In genomic region chr12:54173906-54174471, GRCh38 we compare ENCODE assay signal across 10 cellular contexts. TPM values are rescaled to one million over a fixed set of nuclear protein-coding genes. Genes with fewer than 3 reads are reported as not detected.
A peak's percentile ranks its signal among the peaks of the same experiment; 100 is the strongest.
DNase-seq lines count a peak whose midpoint lies in the region; ATAC-seq and TF ChIP-seq lines count a peak whose summit lies in the region.
"Had no signal": no experiment of that assay in that cellular context is flagged by ENCODE, and none has a peak within 500 bp of the region (broad histone marks: within the 10 kb centered on the region; RNA-seq: fewer than 3 reads in every experiment).

No MANE protein-coding gene starts in this region.

- TF ChIP-seq EP300 in SK-N-SH (IDR thresholded peaks at IDR 0.05; ENCODE audit: borderline replicate concordance in 1 of 2, low read depth in 1 of 2, low read length in 1 of 2): no peak

- ATAC-seq in SK-N-SH treated with all-trans-retinoic acid at 6 μM for 48 hours (no peak; the same call in 2 of the 3 replicates), IMR-90 (ENCODE audit: low read depth) (no peak), gastrocnemius medialis (no peak), GM18517 (IDR thresholded peaks at IDR 0.05; ENCODE audit: unreplicated experiment) (no peak), HG03520 (IDR thresholded peaks at IDR 0.05; ENCODE audit: unreplicated experiment) (no peak)

- H3K9me1 ChIP-seq in IMR-90 (ENCODE audit: insufficient read depth, low read length): no peaks in the 10 kb centered on the region

- no peak overlapping the region for H3K18ac ChIP-seq in IMR-90 (ENCODE audit: low read depth, low read length)

- H3F3A ChIP-seq in SK-N-SH (replicated peaks; ENCODE audit: insufficient read depth): no peaks in the 10 kb centered on the region

- H2AFZ ChIP-seq in SK-N-SH (ENCODE audit: low read depth) (no peak overlapping the region), IMR-90 (replicated peaks; ENCODE audit: low read length, poor library complexity) (no peak overlapping the region)

- H3K36me3 ChIP-seq in SK-N-SH (replicated peaks in 1 of 2; ENCODE audit: control insufficient read depth in 1 of 2, insufficient read depth in 2 of 2, low read length in 1 of 2) (no peaks in the 10 kb centered on the region), IMR-90 (ENCODE audit: control insufficient read depth, insufficient read depth, low read length) (no peaks in the 10 kb centered on the region), endodermal cell (ENCODE audit: control insufficient read depth, insufficient read depth, low read length) (no peaks in the 10 kb centered on the region), gastrocnemius medialis (no peaks in the 10 kb centered on the region)
- H3K36me3 ChIP-seq: uterus had no signal

- TF ChIP-seq CTCF in SK-N-SH (IDR thresholded peaks at IDR 0.05) (no peak), IMR-90 (conservative IDR thresholded peaks at IDR 0.05; ENCODE audit: low read depth, low read length) (no peak), endodermal cell (conservative IDR thresholded peaks at IDR 0.05) (no peak), gastrocnemius medialis (IDR thresholded peaks at IDR 0.05 in 4 of 5, conservative IDR thresholded peaks at IDR 0.05 in 1 of 5) (no peak)

- no peaks in the 10 kb centered on the region for H3K36me3 Mint-ChIP-seq in endodermal cell (ENCODE audit: low read depth)
- H3K36me3 Mint-ChIP-seq: natural killer cell had no signal

- no peak overlapping the region for H3K56ac ChIP-seq in IMR-90 (ENCODE audit: extremely low read depth, insufficient read depth, low read length)

- H4K20me1 ChIP-seq in SK-N-SH (ENCODE audit: insufficient read depth) (no peaks in the 10 kb centered on the region), IMR-90 (ENCODE audit: insufficient read depth, low read length) (no peaks in the 10 kb centered on the region)

- H3K9me3 ChIP-seq in SK-N-SH (no peaks in the 10 kb centered on the region), IMR-90 (ENCODE audit: control insufficient read depth, insufficient read depth, low read length) (no peaks in the 10 kb centered on the region), endodermal cell (ENCODE audit: control insufficient read depth, low read length) (no peaks in the 10 kb centered on the region), gastrocnemius medialis (no peaks in the 10 kb centered on the region)
- H3K9me3 ChIP-seq: uterus had no signal

- POLR2A ChIA-PET in SK-N-SH (lab: Yijun Ruan, JAX): interaction anchor here (0.6 to 3.1 kb wide), 9 partner anchors 7 to 141 kb away, joined by 3 to 15 read pairs (median 4); partner anchors contain the start of genes HOXC4, HOXC5 and SMUG1
- POLR2A ChIA-PET in IMR-90 (lab: Charles Lee; ENCODE audit: unreplicated experiment): interaction anchor here (0.6 kb wide), 1 partner anchor 120 kb away, joined by 3 read pairs; the partner anchor contains the start of gene HOXC4
- POLR2A ChIA-PET in HEK293T (lab: Yijun Ruan, JAX): interaction anchor here (0.6 to 1.2 kb wide), 4 partner anchors 8 to 17 kb away, joined by 3 to 5 read pairs (median 3); partner anchors contain the start of gene SMUG1

- H3K23ac ChIP-seq in IMR-90 (ENCODE audit: low read depth, low read length): peak overlapping the region; percentile 7; the same call in 1 of the 2 replicates

- H3K27me3 Mint-ChIP-seq in endodermal cell (ENCODE audit: insufficient read depth): peaks cover 23% of the 10 kb centered on the region

- H3K9me3 Mint-ChIP-seq in endodermal cell: no peaks in the 10 kb centered on the region
- H3K9me3 Mint-ChIP-seq: natural killer cell had no signal

- no peaks in the 10 kb centered on the region for H3K4me1 Mint-ChIP-seq in endodermal cell

- no peak overlapping the region for H3K4ac ChIP-seq in IMR-90 (ENCODE audit: low read depth, low read length)

- no TSS peak for BruUV-seq in IMR-90 (replicated peaks; lab: Mats Ljungman, UMichigan)

- in situ Hi-C loops in IMR-90 (cut with MboI; ENCODE audit: low sequenced_read_pairs): no loop called here
- in situ Hi-C loops in gastrocnemius medialis (cut with MboI; ENCODE audit: low sequenced_read_pairs in 4 of 4): no loop called here

- H3K27ac Mint-ChIP-seq in endodermal cell: no peak overlapping the region
- H3K27ac Mint-ChIP-seq: natural killer cell had no signal

- H3K4me3 ChIP-seq in SK-N-SH (ENCODE audit: low read depth in 2 of 2, low read length in 1 of 2): peak overlapping the region; percentile 40 to 53; a peak in 3 of 4 replicates
- no peak overlapping the region for H3K4me3 ChIP-seq in IMR-90 (ENCODE audit: insufficient read depth, low read depth, low read length)
- H3K4me3 ChIP-seq in endodermal cell (ENCODE audit: low read length): peak overlapping the region; percentile 73
- H3K4me3 ChIP-seq in gastrocnemius medialis: peak overlapping the region in 3 of 4 donors; percentile 50 to 59 (median 50)

- no peaks in the 10 kb centered on the region for H3K9me2 ChIP-seq in SK-N-SH

- H4K91ac ChIP-seq in IMR-90 (ENCODE audit: insufficient read depth, low read depth, low read length): no peak overlapping the region

- H3K27me3 ChIP-seq in SK-N-SH (ENCODE audit: insufficient read depth) (no peaks in the 10 kb centered on the region), IMR-90 (ENCODE audit: control insufficient read depth, insufficient read depth, low read length) (peaks cover 58% of the 10 kb centered on the region), endodermal cell (ENCODE audit: control insufficient read depth, insufficient read depth, low read length, poor library complexity, severe bottlenecking) (peaks cover 90% of the 10 kb centered on the region), gastrocnemius medialis (peaks cover 22 to 25% (median 23%) of the 10 kb centered on the region in 3 donors)

- 78% methylated on average over 2 of the region's 2 CpGs for WGBS in SK-N-SH (ENCODE audit: low lambda C conversion rate)
- WGBS in IMR-90 (ENCODE audit: extremely low coverage in 2 of 2, insufficient read length in 1 of 2), 2 experiments: no CpG with 5 or more reads among the region's 2 CpGs
- WGBS in endodermal cell (ENCODE audit: insufficient coverage in 1 of 2, insufficient read length in 1 of 2), 2 experiments: 84 to 100% methylated on average over 2 of the region's 2 CpGs

- H2BK120ac ChIP-seq in IMR-90 (ENCODE audit: low read depth, low read length): no peak overlapping the region

- no peak overlapping the region for H2BK5ac ChIP-seq in IMR-90 (ENCODE audit: low read depth, low read length, poor library complexity, severe bottlenecking)

- H3K4me3 Mint-ChIP-seq in endodermal cell: no peak overlapping the region
- H3K4me3 Mint-ChIP-seq: natural killer cell had no signal

- no peak overlapping the region for H3K14ac ChIP-seq in IMR-90 (replicated peaks; ENCODE audit: low read depth, low read length)

- H3K4me1 ChIP-seq in SK-N-SH (ENCODE audit: control insufficient read depth in 1 of 2, insufficient read depth in 2 of 2, low read depth in 1 of 2, low read length in 1 of 2): peaks cover 3 to 23% of the 10 kb centered on the region in 2 experiments; a peak in 1 of 4 replicates
- no peaks in the 10 kb centered on the region for H3K4me1 ChIP-seq in IMR-90 (ENCODE audit: control insufficient read depth, insufficient read depth, low read length)
- no peaks in the 10 kb centered on the region for H3K4me1 ChIP-seq in endodermal cell (ENCODE audit: control insufficient read depth, insufficient read depth, low read length)
- peaks cover 4 to 10% of the 10 kb centered on the region in 2 donors for H3K4me1 ChIP-seq in gastrocnemius medialis

- dilution Hi-C loops in IMR-90 (cut with HindIII; ENCODE audit: low sequenced_read_pairs, unreplicated experiment): no loop called here

- H3K27ac ChIP-seq in SK-N-SH (ENCODE audit: low read depth in 2 of 2, low read length in 1 of 2) (no peak overlapping the region), IMR-90 (ENCODE audit: insufficient read depth, low read length) (no peak overlapping the region), endodermal cell (ENCODE audit: low read depth, low read length) (no peak overlapping the region), gastrocnemius medialis (no peak overlapping the region)
- H3K27ac ChIP-seq: uterus had no signal

- H3K9ac ChIP-seq in SK-N-SH: no peak overlapping the region
- no peak overlapping the region for H3K9ac ChIP-seq in IMR-90 (ENCODE audit: low read depth, low read length)
- H3K9ac ChIP-seq in endodermal cell (ENCODE audit: extremely low read depth, low read length, poor library complexity, severe bottlenecking): no peak overlapping the region

- H2AK9ac ChIP-seq in IMR-90 (replicated peaks; ENCODE audit: low read depth, low read length, poor library complexity): no peak overlapping the region

- peak overlapping the region; percentile 82 for H3K4me2 ChIP-seq in SK-N-SH
- H3K4me2 ChIP-seq in IMR-90 (ENCODE audit: low read depth, low read length): no peak overlapping the region; the same call in 1 of the 2 replicates

- no peak overlapping the region for H2BK15ac ChIP-seq in IMR-90 (ENCODE audit: low read depth, low read length)

- no peak overlapping the region for H4K8ac ChIP-seq in IMR-90 (ENCODE audit: low read depth in 2 of 2, low read length in 2 of 2)

- no peak for TF ChIP-seq POLR2A in IMR-90 (IDR thresholded peaks at IDR 0.05; ENCODE audit: low read depth, low read length)
- no peak for TF ChIP-seq POLR2A in gastrocnemius medialis (IDR thresholded peaks at IDR 0.05)

- TF ChIP-seq RAD21 in SK-N-SH (IDR thresholded peaks at IDR 0.05; ENCODE audit: low read length) (no peak), IMR-90 (IDR thresholded peaks at IDR 0.05; ENCODE audit: low read length) (no peak)

- H3K79me1 ChIP-seq in IMR-90 (ENCODE audit: low read depth in 1 of 2, low read length in 2 of 2): no peaks in the 10 kb centered on the region

- DNase-seq in SK-N-SH: no peak
- no peak for DNase-seq in IMR-90
- no peak for DNase-seq in endodermal cell
- no peak for DNase-seq in gastrocnemius medialis
- no peak for DNase-seq in HEK293T (ENCODE audit: extremely low spot score)
- DNase-seq: natural killer cell had no signal

- CTCF ChIA-PET in SK-N-SH (lab: Yijun Ruan, JAX) (interaction anchor here (1.3 to 5.1 kb wide), 9 partner anchors 13 to 168 kb away, joined by 3 to 53 read pairs (median 6); partner anchors contain the start of genes HOXC5 and SMUG1), IMR-90 (lab: Yijun Ruan, JAX) (no interaction called here), HEK293T (lab: Yijun Ruan, JAX) (interaction anchor here (0.9 to 1.6 kb wide), 3 partner anchors 18 to 162 kb away, joined by 3 to 5 read pairs (median 3); no protein-coding TSS in a partner anchor)

- intact Hi-C loops in IMR-90 (cut with micrococcal nuclease): no loop called here
- intact Hi-C loops in gastrocnemius medialis (cut with DNase I; ENCODE audit: low total_unique reads): no loop called here

- H3K79me2 ChIP-seq in SK-N-SH (ENCODE audit: insufficient read depth): no peaks in the 10 kb centered on the region

- no peak overlapping the region for H4K5ac ChIP-seq in IMR-90 (ENCODE audit: low read depth, low read length)

- no peak overlapping the region for H2BK20ac ChIP-seq in IMR-90 (ENCODE audit: low read depth, low read length)

- H2AK5ac ChIP-seq in IMR-90 (ENCODE audit: low read depth, low read length): no peak overlapping the region

RNA-seq across cellular contexts. Expression of gene SMUG1, which starts 14.8 kb away (rescaled TPM):
- polyA plus RNA-seq in SK-N-SH (2012; rRNA removed) (61.3 and 78.4 TPM in 2 replicates), IMR-90 (2012; rRNA removed) (36.3 and 37.3 TPM in 2 replicates)
- polyA plus RNA-seq in SK-N-SH (2012; cell fraction: cytosol; rRNA removed): 42.3 and 50.3 TPM in 2 replicates
- 113 and 138 TPM in 2 replicates for polyA plus RNA-seq in SK-N-SH (2012; cell fraction: nucleus; rRNA removed)
- total RNA-seq in IMR-90 (2012; rRNA removed) (25.8 and 45.2 TPM in 2 replicates), endodermal cell (10 to 100 TPM; 32.4 to 37.2 TPM), gastrocnemius medialis (10 to 100 TPM; 25.3 to 51.8 (median 35.4) TPM)
- polyA plus RNA-seq in IMR-90 (2012; cell fraction: cytosol; rRNA removed): 26.8 and 48.8 TPM in 2 replicates
- polyA plus RNA-seq in IMR-90 (2012; cell fraction: nucleus; rRNA removed; ENCODE audit: low replicate concordance): 36.2 and 50.9 TPM in 2 replicates
- polyA plus RNA-seq in endodermal cell (2013, experiment 1 of 2): 28.1 TPM
- 21.6 TPM for polyA plus RNA-seq in endodermal cell (2013, experiment 2 of 2)
